Comparison of ENCODE assay signal across 10 cellular contexts in genomic region chr11:35049906-35050531, GRCh38.
DNase-seq lines count a peak whose midpoint lies in the region; ATAC-seq and TF ChIP-seq lines count a peak whose summit lies in the region.
"Had no signal": no experiment of that assay in that cellular context is flagged by ENCODE, and none has a peak within 500 bp of the region (broad histone marks: within the 10 kb centered on the region; RNA-seq: fewer than 3 reads in every experiment).

No MANE protein-coding gene starts in this region.

- no peaks in the 10 kb centered on the region for H4K20me1 ChIP-seq in Loucy (ENCODE audit: insufficient read depth, low read length, poor library complexity, severe bottlenecking)

- H2AFZ ChIP-seq in Loucy (ENCODE audit: low read length): peak overlapping the region; percentile 15; the same call in 1 of the 2 replicates

- H3K4me3 ChIP-seq in Loucy (ENCODE audit: low read length, poor library complexity, severe bottlenecking): peak overlapping the region; percentile 65
- H3K4me3 ChIP-seq: upper lobe of left lung had no signal

- no peaks in the 10 kb centered on the region for H3K79me2 ChIP-seq in Loucy (ENCODE audit: insufficient read depth, low read length)

- peak overlapping the region; percentile 78 for H3K9ac ChIP-seq in Loucy (ENCODE audit: low read depth, low read length, poor library complexity, severe bottlenecking)

- H3K9me2 ChIP-seq in Loucy (replicated peaks; ENCODE audit: low read depth, low read length): no peaks in the 10 kb centered on the region

- peak overlapping the region; percentile 76 for H3K4me2 ChIP-seq in Loucy (ENCODE audit: low read depth, low read length, poor library complexity, severe bottlenecking)

- no peaks in the 10 kb centered on the region for H3K36me3 ChIP-seq in Loucy (ENCODE audit: insufficient read depth, low read length)
- H3K36me3 ChIP-seq: upper lobe of left lung had no signal

- no peak for TF ChIP-seq CTCF in CD4-positive, alpha-beta T cell (IDR thresholded peaks at IDR 0.05)
- TF ChIP-seq CTCF in Loucy (conservative IDR thresholded peaks at IDR 0.05; ENCODE audit: low read length): no peak

- peak overlapping the region; percentile 31 for H3K4me3 Mint-ChIP-seq in CD4-positive, alpha-beta T cell
- H3K4me3 Mint-ChIP-seq in effector memory CD8-positive, alpha-beta T cell: peak overlapping the region in 1 of 2 donors; percentile 52

- intact Hi-C loops in CD4-positive, alpha-beta T cell (cut with DNase I, micrococcal nuclease): loop anchor here (2.0 to 10.0 kb wide), 2 partner anchors 29 to 615 kb away; partner anchors contain the start of gene TRIM44 (in 1 of the 2)

- H3K36me3 Mint-ChIP-seq in CD4-positive, alpha-beta T cell (ENCODE audit: low read depth): no peaks in the 10 kb centered on the region
- peaks cover 25% of the 10 kb centered on the region for H3K36me3 Mint-ChIP-seq in effector memory CD8-positive, alpha-beta T cell (ENCODE audit: insufficient read depth)

- peaks cover 78% of the 10 kb centered on the region for H3K4me1 ChIP-seq in Loucy (ENCODE audit: insufficient read depth, low read length, poor library complexity, severe bottlenecking)

- CTCF ChIA-PET in CD4-positive, alpha-beta T cell (lab: Charles Lee): no interaction called here

- no peak for DNase-seq in CD4-positive, alpha-beta T cell
- DNase-seq in effector memory CD8-positive, alpha-beta T cell: no peak
- DNase-seq in CD1c-positive myeloid dendritic cell (ENCODE audit: extremely low spot score): no peak
- no peak for DNase-seq in NCI-H82 treated with DMSO at 0.1 percent for 48 hours (lab: John Stamatoyannopoulos, UW; ENCODE audit: unreplicated experiment)
- DNase-seq in mesenteric fat pad (ENCODE audit: low spot score): no peak
- DNase-seq: aorta, upper lobe of left lung had no signal

- H3K27me3 ChIP-seq in CD4-positive, alpha-beta T cell (ENCODE audit: control insufficient read depth, insufficient read depth, low read length): no peaks in the 10 kb centered on the region
- no peaks in the 10 kb centered on the region for H3K27me3 ChIP-seq in Loucy (ENCODE audit: insufficient read depth, low read length, poor library complexity, severe bottlenecking)
- H3K27me3 ChIP-seq: upper lobe of left lung had no signal

- no peak for ATAC-seq in CD4-positive, alpha-beta T cell (ENCODE audit: poor library complexity)
- ATAC-seq in GM18511 (IDR thresholded peaks at IDR 0.05; ENCODE audit: unreplicated experiment) (peak; percentile 61), HG02973 (IDR thresholded peaks at IDR 0.05; ENCODE audit: unreplicated experiment) (no peak)
- ATAC-seq in effector memory CD8-positive, alpha-beta T cell (replicated peaks): no peak

- peak overlapping the region; percentile 32 for H3K27ac ChIP-seq in CD4-positive, alpha-beta T cell (ENCODE audit: low read depth, low read length)
- H3K27ac ChIP-seq: upper lobe of left lung had no signal

- H3F3A ChIP-seq in Loucy (ENCODE audit: low read depth): peaks cover 18% of the 10 kb centered on the region

- H3K4me1 Mint-ChIP-seq in CD4-positive, alpha-beta T cell (ENCODE audit: low read depth): peaks cover 74% of the 10 kb centered on the region
- H3K4me1 Mint-ChIP-seq in effector memory CD8-positive, alpha-beta T cell (ENCODE audit: low read depth in 2 of 2): peaks cover 46 to 60% of the 10 kb centered on the region in 2 donors

- H3K27me3 Mint-ChIP-seq in CD4-positive, alpha-beta T cell: no peaks in the 10 kb centered on the region
- H3K27me3 Mint-ChIP-seq in effector memory CD8-positive, alpha-beta T cell: no peaks in the 10 kb centered on the region

- no peaks in the 10 kb centered on the region for H3K9me3 ChIP-seq in CD4-positive, alpha-beta T cell (ENCODE audit: control insufficient read depth, low read length)
- no peaks in the 10 kb centered on the region for H3K9me3 ChIP-seq in Loucy (ENCODE audit: insufficient read depth, low read depth, low read length)
- H3K9me3 ChIP-seq: upper lobe of left lung had no signal

- peaks cover 5% of the 10 kb centered on the region for H3K9me3 Mint-ChIP-seq in CD4-positive, alpha-beta T cell
- H3K9me3 Mint-ChIP-seq in effector memory CD8-positive, alpha-beta T cell: no peaks in the 10 kb centered on the region

- POLR2A ChIA-PET in CD4-positive, alpha-beta T cell (lab: Charles Lee): interaction anchor here (0.8 to 2.1 kb wide), 10 partner anchors 9 to 129 kb away, joined by 3 to 9 read pairs (median 4); no protein-coding TSS in a partner anchor

- H3K27ac Mint-ChIP-seq in CD4-positive, alpha-beta T cell: peak overlapping the region; percentile 92
- H3K27ac Mint-ChIP-seq in effector memory CD8-positive, alpha-beta T cell: peak overlapping the region; percentile 69 to 89
